ENCODE assay signal across 8 cellular contexts in the genomic region with DNA sequence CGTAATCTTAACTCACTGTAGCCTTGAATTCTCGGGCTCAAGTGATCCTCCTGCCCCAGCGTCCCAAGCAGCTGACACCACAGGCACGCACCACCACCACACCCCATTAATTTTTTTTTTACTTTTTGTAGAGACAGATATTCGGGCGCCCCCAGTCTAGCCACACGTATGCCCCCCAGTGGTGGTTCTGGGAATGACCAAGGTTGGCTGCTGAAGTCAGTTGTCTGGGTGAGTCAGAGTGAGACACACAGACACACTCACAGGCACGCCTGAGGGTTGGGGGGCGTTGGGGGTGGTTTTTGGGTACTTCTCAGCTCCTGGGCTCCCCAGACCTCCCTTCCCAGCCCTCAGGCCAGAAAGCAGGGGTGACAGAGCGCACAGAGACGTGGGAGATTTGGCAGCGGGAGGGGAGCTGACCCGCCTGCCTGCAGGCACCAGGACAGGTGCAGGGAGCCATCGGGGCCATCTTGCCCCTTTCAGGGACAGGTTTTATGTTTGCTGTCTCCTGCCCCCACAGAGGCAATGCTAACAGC. TPM values are rescaled to one million over a fixed set of nuclear protein-coding genes. Genes with fewer than 3 reads are reported as not detected.
DNase-seq lines count a peak whose midpoint lies in the region; ATAC-seq and TF ChIP-seq lines count a peak whose summit lies in the region.

No MANE protein-coding gene starts in this region.

- no peaks in the 10 kb centered on the region for H3K36me3 Mint-ChIP-seq in nephron progenitor cell (ENCODE audit: low read depth)

- peaks cover 24% of the 10 kb centered on the region for H3K4me1 ChIP-seq in OCI-LY3 (ENCODE audit: low read length)

- H2AFZ ChIP-seq in OCI-LY3 (ENCODE audit: low read depth, low read length) = peak overlapping the region; percentile 69; the same call in 1 of the 2 replicates

- H4K20me1 ChIP-seq in OCI-LY3 (ENCODE audit: insufficient read depth, low read length) = no peaks in the 10 kb centered on the region

- H3K4me2 ChIP-seq in OCI-LY3 (ENCODE audit: low read length) = peak overlapping the region; percentile 94

- H3K9ac ChIP-seq in OCI-LY3 (ENCODE audit: low read length) = peak overlapping the region; percentile 31; the same call in 1 of the 2 replicates

- DNase-seq in GM12865 (ENCODE audit: low read depth) = peak; percentile 83
- DNase-seq in activated T-cell treated with anti-CD3 and anti-CD28 coated beads for 1 hour (ENCODE audit: low read depth) = peak; percentile 86
- peak; percentile 85 for DNase-seq in nephron progenitor cell
- peak; percentile 91 for DNase-seq in stimulated activated naive CD8-positive, alpha-beta T cell treated with anti-CD3 and anti-CD28 coated beads, Interleukin-15, Interleukin-2, amounts not matched to agents 100 U/mL and 50 U/mL, for 24 hours

- peaks cover 4% of the 10 kb centered on the region for H3K9me3 Mint-ChIP-seq in nephron progenitor cell

- H3K9me3 ChIP-seq in OCI-LY3 (ENCODE audit: insufficient read depth, low read length) = no peaks in the 10 kb centered on the region

- ATAC-seq in HG03571 (IDR thresholded peaks at IDR 0.05; ENCODE audit: unreplicated experiment) = peak; percentile 54
- ATAC-seq in esophagus mucosa = peak; percentile 81
- ATAC-seq in stimulated activated naive CD8-positive, alpha-beta T cell treated with anti-CD3 and anti-CD28 coated beads, Interleukin-15, Interleukin-2, amounts not matched to agents 100 U/mL and 50 U/mL, for 24 hours = peak; percentile 74
- ATAC-seq in HG03469 (IDR thresholded peaks at IDR 0.05; ENCODE audit: unreplicated experiment) = no peak

- no peaks in the 10 kb centered on the region for H3K36me3 ChIP-seq in OCI-LY3 (replicated peaks; ENCODE audit: low read depth, low read length)

- H3K4me3 ChIP-seq in GM12865 (ENCODE audit: low read depth, low read length) (no peak overlapping the region), OCI-LY3 (ENCODE audit: low read length) (peak overlapping the region; percentile 69)

- H3K79me2 ChIP-seq in OCI-LY3 (ENCODE audit: low read length) = no peaks in the 10 kb centered on the region

- H3K4me1 Mint-ChIP-seq in nephron progenitor cell = peaks cover 22% of the 10 kb centered on the region

- TF ChIP-seq CTCF in GM12865 (IDR thresholded peaks at IDR 0.05; ENCODE audit: insufficient read depth, low read depth, low read length, missing control alignments) (peak; percentile 84), OCI-LY3 (IDR thresholded peaks at IDR 0.05; ENCODE audit: low read depth, low read length) (peak; percentile 82), nephron progenitor cell (IDR thresholded peaks at IDR 0.05) (peak; percentile 65)

- H3K4me3 Mint-ChIP-seq in nephron progenitor cell = no peak overlapping the region

- peaks cover 31% of the 10 kb centered on the region for H3K27me3 Mint-ChIP-seq in nephron progenitor cell (ENCODE audit: low read depth, poor library complexity)

- H3K27ac ChIP-seq in OCI-LY3 (ENCODE audit: low read length) = no peak overlapping the region

- no peak overlapping the region for H3K27ac Mint-ChIP-seq in nephron progenitor cell

- no peaks in the 10 kb centered on the region for H3K27me3 ChIP-seq in OCI-LY3 (ENCODE audit: low read depth, low read length)

RNA-seq across cellular contexts. Expression of gene ENTPD8, which starts 4.2 kb away (rescaled TPM):
- not detected for total RNA-seq in esophagus mucosa

RNA-seq across cellular contexts. Expression of gene NSMF, which starts 13.8 kb away (rescaled TPM):
- total RNA-seq in esophagus mucosa = 13.9 TPM

RNA-seq across cellular contexts. Expression of gene NOXA1, which starts 22.1 kb away (rescaled TPM):
- 5.5 TPM for total RNA-seq in esophagus mucosa

RNA-seq across cellular contexts. Expression of gene EXD3, which starts 22.4 kb away (rescaled TPM):
- 8.1 TPM for total RNA-seq in esophagus mucosa
